Comparison of ENCODE assay signal across 11 cellular contexts in genomic region chr5:126837907-126838539, GRCh38.
DNase-seq lines count a peak whose midpoint lies in the region; ATAC-seq and TF ChIP-seq lines count a peak whose summit lies in the region.
"Had no signal": no experiment of that assay in that cellular context is flagged by ENCODE, and none has a peak within 500 bp of the region (broad histone marks: within the 10 kb centered on the region; RNA-seq: fewer than 3 reads in every experiment).

No MANE protein-coding gene starts in this region.

- no peaks in the 10 kb centered on the region for H3K9me3 ChIP-seq in ovary
- no peaks in the 10 kb centered on the region for H3K9me3 ChIP-seq in effector memory CD4-positive, alpha-beta T cell (ENCODE audit: control insufficient read depth, low read length)

- no peak for TF ChIP-seq EP300 in ovary (IDR thresholded peaks at IDR 0.05)

- H3K4me3 ChIP-seq in fibroblast of the aortic adventitia (ENCODE audit: low read depth, low read length) (no peak overlapping the region), ovary (no peak overlapping the region)
- H3K4me3 ChIP-seq in effector memory CD4-positive, alpha-beta T cell (ENCODE audit: insufficient read depth, low read depth, low read length, poor library complexity, severe bottlenecking) = no peak overlapping the region

- H3K36me3 ChIP-seq in ovary = no peaks in the 10 kb centered on the region
- peaks cover 10% of the 10 kb centered on the region for H3K36me3 ChIP-seq in effector memory CD4-positive, alpha-beta T cell (ENCODE audit: control insufficient read depth, insufficient read depth, low read length)

- DNase-seq in GM03348 (ENCODE audit: low spot score) (peak; percentile 52), fibroblast of the aortic adventitia (ENCODE audit: low read depth) (peak; percentile 70), ovary (no peak), T-helper 9 cell (no peak), sciatic nerve (ENCODE audit: low spot score) (no peak)
- DNase-seq in effector memory CD4-positive, alpha-beta T cell = no peak
- no peak for DNase-seq in stimulated activated CD8-positive, alpha-beta memory T cell treated with anti-CD3 and anti-CD28 coated beads, Interleukin-4, amount 100 ng/mL, for 48 hours
- DNase-seq: activated CD4-positive, CD25-positive, alpha-beta regulatory T cell; mesendoderm; NCI-H226 had no signal

- WGBS in ovary, 3 donors = 65 to 74% (median 73%) methylated on average over 7 of the region's 7 CpGs

- no peaks in the 10 kb centered on the region for H3K4me1 ChIP-seq in ovary (ENCODE audit: insufficient read depth)
- no peaks in the 10 kb centered on the region for H3K4me1 ChIP-seq in effector memory CD4-positive, alpha-beta T cell (ENCODE audit: control insufficient read depth, insufficient read depth, low read length, poor library complexity, severe bottlenecking)

- ATAC-seq in SK-N-SH treated with all-trans-retinoic acid at 6 μM for 48 hours = peak; percentile 61; the same call in 2 of the 3 replicates
- no peak for ATAC-seq in sciatic nerve

- intact Hi-C loops in ovary (cut with DNase I) (loop anchor here in 2 of 4 donors (5.0 to 10.0 kb wide), 2 partner anchors 654 to 657 kb away; no protein-coding TSS in a partner anchor), sciatic nerve (cut with DNase I) (no loop called here)

- no peak overlapping the region for H3K27ac ChIP-seq in ovary
- no peak overlapping the region for H3K27ac ChIP-seq in effector memory CD4-positive, alpha-beta T cell (ENCODE audit: insufficient read depth, low read length, poor library complexity, severe bottlenecking)

- no peak for TF ChIP-seq POLR2A in ovary (IDR thresholded peaks at IDR 0.05)

- TF ChIP-seq CTCF in fibroblast of the aortic adventitia (IDR thresholded peaks at IDR 0.05; ENCODE audit: insufficient read depth, low read length) (peak; percentile 65), ovary (IDR thresholded peaks at IDR 0.05) (peak in 2 of 3 donors; percentile 18 to 20)

- H3K27me3 ChIP-seq in ovary = no peaks in the 10 kb centered on the region
- H3K27me3 ChIP-seq in effector memory CD4-positive, alpha-beta T cell (replicated peaks; ENCODE audit: control insufficient read depth, insufficient read depth, low read length, poor library complexity, severe bottlenecking) = no peaks in the 10 kb centered on the region

TF ChIP-seq in SK-N-SH treated with all-trans-retinoic acid at 6 μM for 48 hours, 23 proteins besides CTCF, POLR2A, EP300 and RAD21:
- TF ChIP-seq BACH2 (CRISPR knock-in tag; IDR thresholded peaks at IDR 0.05; ENCODE audit: borderline replicate concordance) = no peak
- no peak for TF ChIP-seq ZNF70 (CRISPR knock-in tag; IDR thresholded peaks at IDR 0.05)
- no peak for TF ChIP-seq ZFP3 (CRISPR knock-in tag; IDR thresholded peaks at IDR 0.05)
- no peak for TF ChIP-seq TSHZ2 (CRISPR knock-in tag; IDR thresholded peaks at IDR 0.05)
- no peak for TF ChIP-seq PPARA (CRISPR knock-in tag; IDR thresholded peaks at IDR 0.05; ENCODE audit: borderline replicate concordance)
- TF ChIP-seq ISL1 (CRISPR knock-in tag; IDR thresholded peaks at IDR 0.05) = no peak
- TF ChIP-seq POU6F1 (CRISPR knock-in tag; IDR thresholded peaks at IDR 0.05; ENCODE audit: borderline replicate concordance, low read depth) = no peak
- no peak for TF ChIP-seq TCF4 (CRISPR knock-in tag; IDR thresholded peaks at IDR 0.05; ENCODE audit: borderline replicate concordance)
- TF ChIP-seq ZNF8 (CRISPR knock-in tag; IDR thresholded peaks at IDR 0.05) = no peak
- no peak for TF ChIP-seq CSDC2 (CRISPR knock-in tag; IDR thresholded peaks at IDR 0.05)
- TF ChIP-seq SNAI2 (CRISPR knock-in tag; IDR thresholded peaks at IDR 0.05) = no peak
- TF ChIP-seq, protein P1, sequence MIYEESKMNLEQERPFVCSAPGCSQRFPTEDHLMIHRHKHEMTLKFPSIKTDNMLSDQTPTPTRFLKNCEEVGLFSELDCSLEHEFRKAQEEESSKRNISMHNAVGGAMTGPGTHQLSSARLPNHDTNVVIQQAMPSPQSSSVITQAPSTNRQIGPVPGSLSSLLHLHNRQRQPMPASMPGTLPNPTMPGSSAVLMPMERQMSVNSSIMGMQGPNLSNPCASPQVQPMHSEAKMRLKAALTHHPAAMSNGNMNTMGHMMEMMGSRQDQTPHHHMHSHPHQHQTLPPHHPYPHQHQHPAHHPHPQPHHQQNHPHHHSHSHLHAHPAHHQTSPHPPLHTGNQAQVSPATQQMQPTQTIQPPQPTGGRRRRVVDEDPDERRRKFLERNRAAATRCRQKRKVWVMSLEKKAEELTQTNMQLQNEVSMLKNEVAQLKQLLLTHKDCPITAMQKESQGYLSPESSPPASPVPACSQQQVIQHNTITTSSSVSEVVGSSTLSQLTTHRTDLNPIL (CRISPR knock-in tag; IDR thresholded peaks at IDR 0.05; ENCODE audit: low read depth) = no peak
- no peak for TF ChIP-seq ZFP30 (CRISPR knock-in tag; IDR thresholded peaks at IDR 0.05)
- TF ChIP-seq GLIS3 (CRISPR knock-in tag; IDR thresholded peaks at IDR 0.05) = no peak
- no peak for TF ChIP-seq ARNTL (CRISPR knock-in tag; IDR thresholded peaks at IDR 0.05; ENCODE audit: borderline replicate concordance, low read depth)
- no peak for TF ChIP-seq OSR1 (CRISPR knock-in tag; IDR thresholded peaks at IDR 0.05)

Comparison
In these comparisons a context has a peak if more than half of its experiments do, and no peak if none do; other contexts are left out.
1. DNase-seq: peak in GM03348 (single experiment) and fibroblast of the aortic adventitia (single experiment); none in ovary (0 of 5), T-helper 9 cell (single experiment), effector memory CD4-positive, alpha-beta T cell (0 of 3), sciatic nerve (single experiment) and stimulated activated CD8-positive, alpha-beta memory T cell treated with anti-CD3 and anti-CD28 coated beads, Interleukin-4, amount 100 ng/mL, for 48 hours (single experiment).